Comparison of ENCODE assay signal across 9 cellular contexts in the genomic region with DNA sequence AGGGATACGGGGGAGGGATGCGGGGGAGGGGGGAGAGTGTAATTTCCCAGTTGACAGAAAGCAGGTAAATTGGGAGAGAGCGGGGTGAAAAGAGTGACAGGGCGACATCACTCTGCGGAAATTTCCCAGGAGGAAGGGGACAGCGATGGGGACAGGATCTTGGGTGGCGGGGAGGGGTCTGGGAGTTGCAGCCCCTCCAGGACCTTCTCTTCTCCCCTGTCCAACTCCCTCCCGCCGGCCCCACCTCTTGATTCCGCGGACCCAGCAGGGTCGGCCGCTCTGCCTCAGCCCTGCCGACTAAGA.
A peak's percentile ranks its signal among the peaks of the same experiment; 100 is the strongest.
DNase-seq lines count a peak whose midpoint lies in the region; ATAC-seq and TF ChIP-seq lines count a peak whose summit lies in the region.
"Had no signal": no experiment of that assay in that cellular context is flagged by ENCODE, and none has a peak within 500 bp of the region (broad histone marks: within the 10 kb centered on the region; RNA-seq: fewer than 3 reads in every experiment).

No MANE protein-coding gene starts in this region.

- in situ Hi-C loops in KBM-7 (cut with MboI; ENCODE audit: low pct_unique_long_range_greater_than_20kb, low sequenced_read_pairs) = no loop called here

- peaks cover 26 to 28% of the 10 kb centered on the region in 2 donors for H3K4me1 Mint-ChIP-seq in natural killer cell

- intact Hi-C loops in natural killer cell (cut with micrococcal nuclease) = loop anchor here (5.0 kb wide), 2 partner anchors 53 to 187 kb away; no protein-coding TSS in a partner anchor

- ATAC-seq in natural killer cell (no peak), HG02642 (IDR thresholded peaks at IDR 0.05; ENCODE audit: poor library complexity, unreplicated experiment) (no peak), HG02678 (IDR thresholded peaks at IDR 0.05; ENCODE audit: unreplicated experiment) (no peak)

- no peaks in the 10 kb centered on the region for H3K9me3 Mint-ChIP-seq in natural killer cell

- H3K27ac ChIP-seq in coronary artery = peak overlapping the region; percentile 42 to 98

- DNase-seq in AG09309 (ENCODE audit: low read depth) = no peak
- no peak for DNase-seq in Jurkat, Clone E6-1 (ENCODE audit: low read depth, low spot score)
- DNase-seq in coronary artery (ENCODE audit: low spot score) = no peak
- no peak for DNase-seq in natural killer cell
- no peak for DNase-seq in KBM-7
- no peak for DNase-seq in NAMALWA (ENCODE audit: low spot score)
- DNase-seq: NCI-H2029 treated with DMSO at 0.1 percent for 48 hours had no signal

- TF ChIP-seq CTCF in AG09309 (IDR thresholded peaks at IDR 0.05; ENCODE audit: control insufficient read depth, insufficient read depth, low read depth, low read length, missing control alignments) (no peak), coronary artery (IDR thresholded peaks at IDR 0.05) (no peak), natural killer cell (IDR thresholded peaks at IDR 0.05) (no peak)

- H3K27ac Mint-ChIP-seq in natural killer cell = peak overlapping the region; percentile 64 to 71

- peaks cover 0 to 2% of the 10 kb centered on the region in 2 donors for H3K27me3 Mint-ChIP-seq in natural killer cell (ENCODE audit: low read depth in 2 of 2)

- no peaks in the 10 kb centered on the region for H3K36me3 Mint-ChIP-seq in natural killer cell

- H3K4me3 Mint-ChIP-seq in natural killer cell = peak overlapping the region; percentile 80

- peak overlapping the region; percentile 75 for H3K4me3 ChIP-seq in AG09309 (ENCODE audit: control insufficient read depth, low read depth, low read length)
- H3K4me3 ChIP-seq in Jurkat, Clone E6-1 (ENCODE audit: low read length) = peak overlapping the region; percentile 66
- H3K4me3 ChIP-seq in coronary artery = peak overlapping the region; percentile 98
